ENCODE assay signal across 8 cellular contexts in the genomic region with DNA sequence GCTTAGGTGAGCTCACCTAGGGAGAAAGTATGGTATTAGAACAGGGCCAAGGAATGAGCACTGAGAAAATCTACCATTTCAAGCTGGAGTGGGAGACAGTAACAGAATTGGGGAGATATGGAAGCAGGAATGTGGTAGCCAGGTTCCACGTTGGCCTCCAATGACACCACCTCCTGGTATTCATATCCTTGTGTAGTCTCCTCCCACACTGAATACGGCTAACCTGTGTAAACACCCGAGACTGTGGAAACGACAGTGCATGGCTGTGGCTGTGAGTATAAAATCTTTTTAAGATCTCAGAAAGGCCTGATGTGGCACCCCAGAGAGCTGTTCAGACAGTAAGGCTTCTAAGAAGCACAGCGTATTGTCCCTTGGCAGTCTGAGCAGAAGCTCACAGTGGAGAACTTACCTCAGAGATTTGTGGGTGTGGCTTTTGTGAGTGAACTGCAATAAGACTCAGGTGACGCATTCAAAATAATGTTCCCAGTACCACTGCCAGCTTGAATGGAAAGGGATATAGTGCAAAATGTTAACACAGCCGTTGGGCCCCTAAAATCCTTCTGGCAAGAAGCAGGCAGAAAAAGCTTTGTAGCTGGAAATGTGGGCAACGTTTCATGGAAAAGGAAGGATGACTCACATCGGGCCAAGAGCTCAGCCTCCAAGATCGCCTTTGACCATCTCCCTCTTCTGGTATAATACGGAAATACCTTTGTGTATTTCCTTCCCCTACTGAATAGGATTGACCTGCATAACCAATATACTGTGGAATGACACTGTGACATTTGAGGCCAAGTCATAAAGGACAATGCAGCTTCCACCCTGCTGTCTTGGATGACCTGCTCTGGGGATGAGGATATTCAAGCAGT. TPM values are rescaled to one million over a fixed set of nuclear protein-coding genes. Genes with fewer than 3 reads are reported as not detected.
A peak's percentile ranks its signal among the peaks of the same experiment; 100 is the strongest.
DNase-seq lines count a peak whose midpoint lies in the region; ATAC-seq and TF ChIP-seq lines count a peak whose summit lies in the region.

No MANE protein-coding gene starts in this region.

- H3K27me3 Mint-ChIP-seq in WTC11 (ENCODE audit: low read depth): no peaks in the 10 kb centered on the region; the same call in 1 of the 2 replicates

- H3K9me3 Mint-ChIP-seq in WTC11: 0 out of 2 replicates have a peak, but pooled peaks cover 3% of the 10 kb centered on the region

- H3K4me3 Mint-ChIP-seq in WTC11: no peak overlapping the region

- no peak for TF ChIP-seq CTCF in WTC11 (IDR thresholded peaks at IDR 0.05)

- no peak overlapping the region for H3K27ac Mint-ChIP-seq in WTC11

- DNase-seq in 8988T (peak; percentile 33), HS-27A (ENCODE audit: low read depth) (peak; percentile 66), WTC11 (ENCODE audit: low spot score) (no peak), kidney tubule cell (ENCODE audit: low spot score) (peak; percentile 56)
- no peak for DNase-seq in activated CD4-positive, CD25-positive, alpha-beta regulatory T cell treated with anti-CD3 and anti-CD28 coated beads, Interleukin-2, amount 50 U/mL, for 72 hours

- peak; percentile 75 for ATAC-seq in WTC11
- no peak for ATAC-seq in HG02571 (IDR thresholded peaks at IDR 0.05; ENCODE audit: unreplicated experiment)
- ATAC-seq in HG02840 (IDR thresholded peaks at IDR 0.05; ENCODE audit: low FRiP score, unreplicated experiment): no peak
- no peak for ATAC-seq in HG03045 (IDR thresholded peaks at IDR 0.05; ENCODE audit: unreplicated experiment)

- CTCF ChIA-PET in WTC11 (lab: Charles Lee): interaction anchor here (0.6 to 5.0 kb wide), 35 partner anchors 9 to 635 kb away, joined by 3 to 123 read pairs (median 4); partner anchors contain the start of gene MPHOSPH6

- POLR2A ChIA-PET in WTC11 (lab: Charles Lee): interaction anchor here (0.7 kb wide), 1 partner anchor 55 kb away, joined by 3 read pairs; no protein-coding TSS in a partner anchor

- no peaks in the 10 kb centered on the region for H3K36me3 Mint-ChIP-seq in WTC11

- peaks cover 27% of the 10 kb centered on the region for H3K4me1 Mint-ChIP-seq in WTC11

TF ChIP-seq in WTC11, 78 proteins besides CTCF, POLR2A, EP300 and RAD21:
- TF ChIP-seq USF2 (CRISPR knock-in tag; IDR thresholded peaks at IDR 0.05): no peak
- no peak for TF ChIP-seq MYBL2 (CRISPR knock-in tag; IDR thresholded peaks at IDR 0.05)
- no peak for TF ChIP-seq ZSCAN18 (CRISPR knock-in tag; IDR thresholded peaks at IDR 0.05)
- TF ChIP-seq, protein P1, sequence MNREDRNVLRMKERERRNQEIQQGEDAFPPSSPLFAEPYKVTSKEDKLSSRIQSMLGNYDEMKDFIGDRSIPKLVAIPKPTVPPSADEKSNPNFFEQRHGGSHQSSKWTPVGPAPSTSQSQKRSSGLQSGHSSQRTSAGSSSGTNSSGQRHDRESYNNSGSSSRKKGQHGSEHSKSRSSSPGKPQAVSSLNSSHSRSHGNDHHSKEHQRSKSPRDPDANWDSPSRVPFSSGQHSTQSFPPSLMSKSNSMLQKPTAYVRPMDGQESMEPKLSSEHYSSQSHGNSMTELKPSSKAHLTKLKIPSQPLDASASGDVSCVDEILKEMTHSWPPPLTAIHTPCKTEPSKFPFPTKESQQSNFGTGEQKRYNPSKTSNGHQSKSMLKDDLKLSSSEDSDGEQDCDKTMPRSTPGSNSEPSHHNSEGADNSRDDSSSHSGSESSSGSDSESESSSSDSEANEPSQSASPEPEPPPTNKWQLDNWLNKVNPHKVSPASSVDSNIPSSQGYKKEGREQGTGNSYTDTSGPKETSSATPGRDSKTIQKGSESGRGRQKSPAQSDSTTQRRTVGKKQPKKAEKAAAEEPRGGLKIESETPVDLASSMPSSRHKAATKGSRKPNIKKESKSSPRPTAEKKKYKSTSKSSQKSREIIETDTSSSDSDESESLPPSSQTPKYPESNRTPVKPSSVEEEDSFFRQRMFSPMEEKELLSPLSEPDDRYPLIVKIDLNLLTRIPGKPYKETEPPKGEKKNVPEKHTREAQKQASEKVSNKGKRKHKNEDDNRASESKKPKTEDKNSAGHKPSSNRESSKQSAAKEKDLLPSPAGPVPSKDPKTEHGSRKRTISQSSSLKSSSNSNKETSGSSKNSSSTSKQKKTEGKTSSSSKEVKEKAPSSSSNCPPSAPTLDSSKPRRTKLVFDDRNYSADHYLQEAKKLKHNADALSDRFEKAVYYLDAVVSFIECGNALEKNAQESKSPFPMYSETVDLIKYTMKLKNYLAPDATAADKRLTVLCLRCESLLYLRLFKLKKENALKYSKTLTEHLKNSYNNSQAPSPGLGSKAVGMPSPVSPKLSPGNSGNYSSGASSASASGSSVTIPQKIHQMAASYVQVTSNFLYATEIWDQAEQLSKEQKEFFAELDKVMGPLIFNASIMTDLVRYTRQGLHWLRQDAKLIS (CRISPR knock-in tag; IDR thresholded peaks at IDR 0.05; ENCODE audit: borderline replicate concordance): no peak
- no peak for TF ChIP-seq E2F4 (CRISPR knock-in tag; IDR thresholded peaks at IDR 0.05; ENCODE audit: borderline replicate concordance, low read depth)
- no peak for TF ChIP-seq NFATC4 (CRISPR knock-in tag; IDR thresholded peaks at IDR 0.05)
- TF ChIP-seq JUN (CRISPR knock-in tag; IDR thresholded peaks at IDR 0.05): no peak
- no peak for TF ChIP-seq JAZF1 (CRISPR knock-in tag; IDR thresholded peaks at IDR 0.05)
- no peak for TF ChIP-seq NFYB (CRISPR knock-in tag; conservative IDR thresholded peaks at IDR 0.05; ENCODE audit: low read depth)
- no peak for TF ChIP-seq ESRRA (CRISPR knock-in tag; IDR thresholded peaks at IDR 0.05; ENCODE audit: borderline replicate concordance)
- TF ChIP-seq ZNF219 (CRISPR knock-in tag; IDR thresholded peaks at IDR 0.05; ENCODE audit: borderline replicate concordance): no peak
- no peak for TF ChIP-seq GRHL2 (CRISPR knock-in tag; IDR thresholded peaks at IDR 0.05; ENCODE audit: insufficient replicate concordance, severe bottlenecking)
- no peak for TF ChIP-seq NR1H2 (CRISPR knock-in tag; IDR thresholded peaks at IDR 0.05)
- TF ChIP-seq CDX4 (CRISPR knock-in tag; IDR thresholded peaks at IDR 0.05; ENCODE audit: borderline replicate concordance): no peak
- TF ChIP-seq ATF1 (CRISPR knock-in tag; IDR thresholded peaks at IDR 0.05): no peak
- no peak for TF ChIP-seq FOXP1 (CRISPR knock-in tag; IDR thresholded peaks at IDR 0.05; ENCODE audit: borderline replicate concordance)

RNA-seq across cellular contexts. Expression of gene SDR42E1, which starts 14.4 kb away (rescaled TPM):
- 0.05 to 0.07 TPM (median 0.05 TPM) in 3 replicates for total RNA-seq in WTC11 (2021)

RNA-seq across cellular contexts. Expression of gene HSD17B2, which starts 38.2 kb away (rescaled TPM):
- total RNA-seq in WTC11 (2021): 0.16 to 0.55 TPM (median 0.23 TPM) in 3 replicates

Comparison
In these comparisons a context has a peak if more than half of its experiments do, and no peak if none do; other contexts are left out.
1. DNase-seq: peak in 8988T (single experiment), HS-27A (single experiment) and kidney tubule cell (single experiment); none in WTC11 (single experiment) and activated CD4-positive, CD25-positive, alpha-beta regulatory T cell treated with anti-CD3 and anti-CD28 coated beads, Interleukin-2, amount 50 U/mL, for 72 hours (single experiment).